Comparison of ENCODE assay signal across 1 cellular context in genomic region chr11:120871924-120872323, GRCh38.
TF ChIP-seq lines count a peak whose summit lies in the region.

No MANE protein-coding gene starts in this region.

TF ChIP-seq in GM23338, 12 proteins besides CTCF, POLR2A, EP300 and RAD21 (continued from another document):
- no peak for TF ChIP-seq REST (IDR thresholded peaks at IDR 0.05; ENCODE audit: unreplicated experiment)
- TF ChIP-seq ZNF331 (CRISPR knock-in tag; IDR thresholded peaks at IDR 0.05; ENCODE audit: low read depth) = no peak
- no peak for TF ChIP-seq JUNB (IDR thresholded peaks at IDR 0.05; ENCODE audit: unreplicated experiment)
- TF ChIP-seq STAT1 (IDR thresholded peaks at IDR 0.05; ENCODE audit: unreplicated experiment) = no peak
- TF ChIP-seq ZNF114 (CRISPR knock-in tag; IDR thresholded peaks at IDR 0.05) = no peak
- TF ChIP-seq CREB1 (CRISPR knock-in tag; IDR thresholded peaks at IDR 0.05; ENCODE audit: low read depth) = no peak
- TF ChIP-seq NANOG (IDR thresholded peaks at IDR 0.05; ENCODE audit: borderline replicate concordance) = no peak
- no peak for TF ChIP-seq ETS1 (IDR thresholded peaks at IDR 0.05)
